ENCODE assay signal across 15 cellular contexts in the genomic region with DNA sequence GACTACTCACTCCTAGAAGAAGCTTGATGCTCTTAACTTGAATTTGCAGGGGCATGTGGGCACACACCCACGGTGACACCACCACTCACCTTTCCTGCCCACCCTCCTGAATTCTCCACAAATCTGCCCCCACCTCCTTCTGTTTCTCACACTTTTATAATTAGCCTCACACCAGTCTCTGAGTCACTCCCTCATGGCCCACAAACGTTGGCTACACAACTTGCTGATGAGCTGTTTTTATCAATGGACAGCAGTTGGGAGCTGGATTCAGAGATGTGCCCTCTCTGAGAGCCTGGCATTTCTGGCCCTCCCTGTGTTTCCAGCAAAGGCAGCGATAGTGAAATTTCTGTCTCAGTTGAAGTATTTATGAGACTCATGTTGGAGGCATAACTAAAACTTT. TPM values are rescaled to one million over a fixed set of nuclear protein-coding genes. Genes with fewer than 3 reads are reported as not detected.
A peak's percentile ranks its signal among the peaks of the same experiment; 100 is the strongest.
DNase-seq lines count a peak whose midpoint lies in the region; ATAC-seq and TF ChIP-seq lines count a peak whose summit lies in the region.
"Had no signal": no experiment of that assay in that cellular context is flagged by ENCODE, and none has a peak within 500 bp of the region (broad histone marks: within the 10 kb centered on the region; RNA-seq: fewer than 3 reads in every experiment).

No MANE protein-coding gene starts in this region.

- H3K27me3 Mint-ChIP-seq in stimulated activated naive CD8-positive, alpha-beta T cell treated with anti-CD3 and anti-CD28 coated beads, Interleukin-15, amount 100 ng/mL, for 72 hours: peaks cover 26% of the 10 kb centered on the region
- H3K27me3 Mint-ChIP-seq: memory B cell had no signal

- DNase-seq in stimulated activated CD4-positive, alpha-beta T cell treated with anti-CD3 and anti-CD28 coated beads, Interleukin-1b, Interleukin-23, amount 100 ng/mL, for 48 hours: peak; percentile 6
- no peak for DNase-seq in stimulated activated CD4-positive, alpha-beta T cell treated with anti-CD3 and anti-CD28 coated beads, Interleukin-4, amount 100 ng/mL, for 1 hour
- peak; percentile 19 for DNase-seq in activated CD8-positive, alpha-beta memory T cell treated with anti-CD3 and anti-CD28 coated beads, Interleukin-2, amount 50 U/mL, for 4 hours
- DNase-seq in right atrium auricular region (ENCODE audit: low spot score) (no peak), lower lobe of right lung (no peak), DMS153 treated with DMSO at 0.1 percent for 48 hours (lab: John Stamatoyannopoulos, UW; ENCODE audit: unreplicated experiment) (no peak)
- no peak for DNase-seq in stimulated activated naive CD8-positive, alpha-beta T cell treated with anti-CD3 and anti-CD28 coated beads, Interleukin-15, amount 100 ng/mL, for 72 hours
- DNase-seq: NCI-H2029, PC-9 had no signal

- peak overlapping the region in 1 of 2 donors; percentile 77 for H3K27ac Mint-ChIP-seq in stimulated activated naive CD8-positive, alpha-beta T cell treated with anti-CD3 and anti-CD28 coated beads, Interleukin-15, amount 100 ng/mL, for 72 hours
- H3K27ac Mint-ChIP-seq: CD4-positive, alpha-beta T cell; GM23338; IgD-negative memory B cell; memory B cell had no signal

- intact Hi-C loops in lower lobe of right lung (cut with DNase I): no loop called here

- H3K9me3 Mint-ChIP-seq in stimulated activated naive CD8-positive, alpha-beta T cell treated with anti-CD3 and anti-CD28 coated beads, Interleukin-15, amount 100 ng/mL, for 72 hours: no peaks in the 10 kb centered on the region
- H3K9me3 Mint-ChIP-seq: CD4-positive, alpha-beta T cell; GM23338; IgD-negative memory B cell; memory B cell had no signal

- no peaks in the 10 kb centered on the region for H3K36me3 ChIP-seq in right atrium auricular region
- no peaks in the 10 kb centered on the region for H3K36me3 ChIP-seq in lower lobe of right lung
- H3K36me3 ChIP-seq: prostate gland had no signal

- H3K27ac ChIP-seq in right atrium auricular region: peak overlapping the region; percentile 89 to 92
- H3K27ac ChIP-seq in lower lobe of right lung: no peak overlapping the region
- H3K27ac ChIP-seq: PC-9, prostate gland had no signal

- no peak for TF ChIP-seq CTCF in right atrium auricular region (IDR thresholded peaks at IDR 0.05)
- TF ChIP-seq CTCF in lower lobe of right lung (IDR thresholded peaks at IDR 0.05): no peak

- no peaks in the 10 kb centered on the region for H3K27me3 ChIP-seq in right atrium auricular region
- no peaks in the 10 kb centered on the region for H3K27me3 ChIP-seq in lower lobe of right lung (ENCODE audit: low read depth)

- no peak overlapping the region for H3K4me3 Mint-ChIP-seq in stimulated activated naive CD8-positive, alpha-beta T cell treated with anti-CD3 and anti-CD28 coated beads, Interleukin-15, amount 100 ng/mL, for 72 hours
- H3K4me3 Mint-ChIP-seq: memory B cell had no signal

- H3K4me1 ChIP-seq in right atrium auricular region: peaks cover 0 to 47% of the 10 kb centered on the region in 2 donors
- no peaks in the 10 kb centered on the region for H3K4me1 ChIP-seq in lower lobe of right lung
- H3K4me1 ChIP-seq: prostate gland had no signal

- H3K4me3 ChIP-seq in right atrium auricular region (peak overlapping the region; percentile 41 to 49), lower lobe of right lung (no peak overlapping the region)
- H3K4me3 ChIP-seq: GM23338, PC-9, prostate gland had no signal

- H3K9me3 ChIP-seq in right atrium auricular region (no peaks in the 10 kb centered on the region), lower lobe of right lung (no peaks in the 10 kb centered on the region)
- H3K9me3 ChIP-seq: prostate gland had no signal

- peak; percentile 61 for ATAC-seq in stimulated activated naive CD8-positive, alpha-beta T cell treated with anti-CD3 and anti-CD28 coated beads, Interleukin-15, amount 100 ng/mL, for 72 hours
- ATAC-seq in GM21786 (IDR thresholded peaks at IDR 0.05; ENCODE audit: unreplicated experiment) (no peak), lower lobe of right lung (no peak)

- H3K4me1 Mint-ChIP-seq in stimulated activated naive CD8-positive, alpha-beta T cell treated with anti-CD3 and anti-CD28 coated beads, Interleukin-15, amount 100 ng/mL, for 72 hours: peaks cover 23% of the 10 kb centered on the region

RNA-seq across cellular contexts. Expression of a gene that starts 1.3 kb away (rescaled TPM):
- total RNA-seq in right atrium auricular region: 10 to 100 TPM; 24.3 to 38.3 TPM
- total RNA-seq in lower lobe of right lung: 2.0 TPM

Comparison
In these comparisons a context has a peak if more than half of its experiments do, and no peak if none do; other contexts are left out.
1. DNase-seq: peak in stimulated activated CD4-positive, alpha-beta T cell treated with anti-CD3 and anti-CD28 coated beads, Interleukin-1b, Interleukin-23, amount 100 ng/mL, for 48 hours (single experiment) and activated CD8-positive, alpha-beta memory T cell treated with anti-CD3 and anti-CD28 coated beads, Interleukin-2, amount 50 U/mL, for 4 hours (single experiment); none in stimulated activated CD4-positive, alpha-beta T cell treated with anti-CD3 and anti-CD28 coated beads, Interleukin-4, amount 100 ng/mL, for 1 hour (single experiment), right atrium auricular region (single experiment), stimulated activated naive CD8-positive, alpha-beta T cell treated with anti-CD3 and anti-CD28 coated beads, Interleukin-15, amount 100 ng/mL, for 72 hours (0 of 2), lower lobe of right lung (single experiment) and DMS153 treated with DMSO at 0.1 percent for 48 hours (single experiment).